In genomic region chr20:37473249-37474000, GRCh38 we compare ENCODE assay signal across 29 cellular contexts. TPM values are rescaled to one million over a fixed set of nuclear protein-coding genes. Genes with fewer than 3 reads are reported as not detected.
"Had no signal": no experiment of that assay in that cellular context is flagged by ENCODE, and none has a peak within 500 bp of the region (broad histone marks: within the 10 kb centered on the region; RNA-seq: fewer than 3 reads in every experiment).

No MANE protein-coding gene starts in this region.

- H3K4me1 ChIP-seq: esophagus muscularis mucosa, foreskin keratinocyte, gastroesophageal sphincter, heart left ventricle, parathyroid adenoma, right lobe of liver, stomach, thyroid gland, upper lobe of left lung had no signal

- H3K4me1 Mint-ChIP-seq: mesothelial cell of epicardium had no signal

- H3K4me2 ChIP-seq: hepatocyte had no signal

- H2AFZ ChIP-seq: hepatocyte, parathyroid adenoma had no signal

- H3K4me3 Mint-ChIP-seq: memory B cell; mesothelial cell of epicardium; naive thymus-derived CD4-positive, alpha-beta T cell; neural crest cell; stimulated activated effector memory CD8-positive, alpha-beta T cell treated with anti-CD3 and anti-CD28 coated beads, Interleukin-12 subunit alpha, Interleukin-12 subunit beta, amount 100 ng/mL, for 72 hours had no signal

- H3K79me2 ChIP-seq: hepatocyte, parathyroid adenoma had no signal

- H3K9me3 ChIP-seq: esophagus muscularis mucosa, gastroesophageal sphincter, heart left ventricle, right lobe of liver, thyroid gland, upper lobe of left lung had no signal

- H3K27ac Mint-ChIP-seq: memory B cell; mesothelial cell of epicardium; naive thymus-derived CD4-positive, alpha-beta T cell; progenitor cell of endocrine pancreas had no signal

- ATAC-seq: foreskin keratinocyte; gastroesophageal sphincter; heart left ventricle; left lobe of liver; naive thymus-derived CD4-positive, alpha-beta T cell; right lobe of liver had no signal

- H3K9ac ChIP-seq: parathyroid adenoma had no signal

- DNase-seq: dorsolateral prefrontal cortex; effector CD4-positive, alpha-beta T cell; foreskin keratinocyte; heart left ventricle; kidney; naive thymus-derived CD4-positive, alpha-beta T cell; right lobe of liver; stimulated activated CD4-positive, alpha-beta T cell treated with anti-CD3 and anti-CD28 coated beads, Interleukin-2, amount 100 ng/mL, for 24 hours; stimulated activated CD4-positive, alpha-beta T cell treated with anti-CD3 and anti-CD28 coated beads, Interleukin-4, amount 100 ng/mL, for 24 hours; stimulated activated naive CD4-positive, alpha-beta T cell treated with Interleukin-2 at 50 U/mL for 16 hours; stomach; thyroid gland had no signal

- H3K4me3 ChIP-seq: dorsolateral prefrontal cortex, esophagus muscularis mucosa, gastroesophageal sphincter, heart left ventricle, hepatocyte, lung, right lobe of liver, stomach, thyroid gland, upper lobe of left lung had no signal

- FAIRE-seq: colon, endothelial cell of umbilical vein, kidney, urothelium cell line had no signal

- H3K36me3 ChIP-seq: esophagus muscularis mucosa, gastroesophageal sphincter, heart left ventricle, right lobe of liver, stomach, thyroid gland, upper lobe of left lung had no signal

- H3K36me3 Mint-ChIP-seq: mesothelial cell of epicardium; stimulated activated effector memory CD8-positive, alpha-beta T cell treated with anti-CD3 and anti-CD28 coated beads, Interleukin-12 subunit alpha, Interleukin-12 subunit beta, amount 100 ng/mL, for 72 hours had no signal

- H3K9me3 Mint-ChIP-seq: neural crest cell; stimulated activated effector memory CD8-positive, alpha-beta T cell treated with anti-CD3 and anti-CD28 coated beads, Interleukin-12 subunit alpha, Interleukin-12 subunit beta, amount 100 ng/mL, for 72 hours had no signal

- H3K27me3 ChIP-seq: dorsolateral prefrontal cortex, esophagus muscularis mucosa, gastroesophageal sphincter, hepatocyte, right lobe of liver, thyroid gland, upper lobe of left lung had no signal

- H3K27ac ChIP-seq: esophagus muscularis mucosa, foreskin keratinocyte, gastroesophageal sphincter, heart left ventricle, hepatocyte, parathyroid adenoma, right lobe of liver, stomach, thyroid gland, upper lobe of left lung had no signal

RNA-seq across cellular contexts. Expression of gene NNAT, which starts 47.6 kb away (rescaled TPM):
- total RNA-seq: hepatocyte; liver; naive thymus-derived CD4-positive, alpha-beta T cell; osteoblast; right lobe of liver had no signal
- polyA plus RNA-seq: naive thymus-derived CD4-positive, alpha-beta T cell had no signal
